Comparison of ENCODE assay signal across 8 cellular contexts in genomic region chr2:222423632-222424280, GRCh38. TPM values are rescaled to one million over a fixed set of nuclear protein-coding genes. Genes with fewer than 3 reads are reported as not detected.
DNase-seq lines count a peak whose midpoint lies in the region; ATAC-seq and TF ChIP-seq lines count a peak whose summit lies in the region.

No MANE protein-coding gene starts in this region.

- H3K27ac Mint-ChIP-seq in activated CD4-positive, alpha-beta T cell treated with anti-CD3 and anti-CD28 coated beads, Interleukin-2, amount 10 ng/mL, durations not matched to agents 24 days and 14 days: peak overlapping the region; percentile 98

- DNase-seq in NCI-H748 (lab: John Stamatoyannopoulos, UW; ENCODE audit: unreplicated experiment): peak; percentile 75
- DNase-seq in NCI-H748 treated with DMSO at 0.1 percent for 48 hours (lab: John Stamatoyannopoulos, UW): no peak
- DNase-seq in activated CD4-positive, alpha-beta T cell treated with anti-CD3 and anti-CD28 coated beads, Interleukin-2, amount 10 ng/mL, durations not matched to agents 24 days and 14 days: peak; percentile 80
- peak; percentile 96 for DNase-seq in epithelial cell of proximal tubule (ENCODE audit: low read depth)
- no peak for DNase-seq in retinal pigment epithelial cell (ENCODE audit: low read depth)
- no peak for DNase-seq in MV-4-11 (lab: John Stamatoyannopoulos, UW)
- DNase-seq in SIG-M5 (lab: John Stamatoyannopoulos, UW): no peak

- H3K27me3 Mint-ChIP-seq in activated CD4-positive, alpha-beta T cell treated with anti-CD3 and anti-CD28 coated beads, Interleukin-2, amount 10 ng/mL, durations not matched to agents 24 days and 14 days: peaks cover 27% of the 10 kb centered on the region

- peaks cover 19% of the 10 kb centered on the region for H3K36me3 Mint-ChIP-seq in activated CD4-positive, alpha-beta T cell treated with anti-CD3 and anti-CD28 coated beads, Interleukin-2, amount 10 ng/mL, durations not matched to agents 24 days and 14 days (ENCODE audit: low read depth)

- H3K9me3 Mint-ChIP-seq in activated CD4-positive, alpha-beta T cell treated with anti-CD3 and anti-CD28 coated beads, Interleukin-2, amount 10 ng/mL, durations not matched to agents 24 days and 14 days: no peaks in the 10 kb centered on the region

- intact Hi-C loops in activated CD4-positive, alpha-beta T cell treated with anti-CD3 and anti-CD28 coated beads, Interleukin-2, amount 10 ng/mL, durations not matched to agents 24 days and 14 days (cut with micrococcal nuclease): loop anchor here (2.0 to 10.0 kb wide), 3 partner anchors 105 to 1601 kb away; partner anchors contain the start of gene FARSB

- H3K4me3 ChIP-seq in epithelial cell of proximal tubule (ENCODE audit: low read depth, low read length) (peak overlapping the region; percentile 75), retinal pigment epithelial cell (ENCODE audit: low read length) (peak overlapping the region; percentile 20)

- peak; percentile 25 for ATAC-seq in HG03108 (IDR thresholded peaks at IDR 0.05; ENCODE audit: unreplicated experiment)

- no peak for TF ChIP-seq CTCF in epithelial cell of proximal tubule (conservative IDR thresholded peaks at IDR 0.05; ENCODE audit: low read depth, low read length)
- TF ChIP-seq CTCF in retinal pigment epithelial cell (conservative IDR thresholded peaks at IDR 0.05; ENCODE audit: low read depth, low read length): no peak

- H3K4me3 Mint-ChIP-seq in activated CD4-positive, alpha-beta T cell treated with anti-CD3 and anti-CD28 coated beads, Interleukin-2, amount 10 ng/mL, durations not matched to agents 24 days and 14 days: peak overlapping the region; percentile 90

- peaks cover 48% of the 10 kb centered on the region for H3K4me1 Mint-ChIP-seq in activated CD4-positive, alpha-beta T cell treated with anti-CD3 and anti-CD28 coated beads, Interleukin-2, amount 10 ng/mL, durations not matched to agents 24 days and 14 days

RNA-seq across cellular contexts. Expression of gene SGPP2, which starts 0.6 kb away (rescaled TPM):
- 22.9 and 23.0 TPM in 2 replicates for total RNA-seq in activated CD4-positive, alpha-beta T cell treated with anti-CD3 and anti-CD28 coated beads, Interleukin-2, amount 10 ng/mL, durations not matched to agents 24 days and 14 days
- 9.1 and 9.7 TPM in 2 replicates for total RNA-seq in epithelial cell of proximal tubule

Comparison
In these comparisons a context has a peak if more than half of its experiments do, and no peak if none do; other contexts are left out.
1. DNase-seq: peak in NCI-H748 (single experiment), activated CD4-positive, alpha-beta T cell treated with anti-CD3 and anti-CD28 coated beads, Interleukin-2, amount 10 ng/mL, durations not matched to agents 24 days and 14 days (single experiment) and epithelial cell of proximal tubule (single experiment); none in NCI-H748 treated with DMSO at 0.1 percent for 48 hours (single experiment), retinal pigment epithelial cell (single experiment), MV-4-11 (single experiment) and SIG-M5 (single experiment).